2 cellular contexts compared by ENCODE assay signal in genomic region chr1:26782521-26783212, GRCh38.
TF ChIP-seq lines count a peak whose summit lies in the region.

No MANE protein-coding gene starts in this region.

TF ChIP-seq in IMR-90, 13 proteins besides CTCF, POLR2A, EP300 and RAD21:
- TF ChIP-seq MAZ (IDR thresholded peaks at IDR 0.05; ENCODE audit: borderline replicate concordance, low read depth, low read length) (no peak), RFX5 (IDR thresholded peaks at IDR 0.05; ENCODE audit: low read depth, low read length) (no peak), MAFK (IDR thresholded peaks at IDR 0.05; ENCODE audit: low read depth, low read length) (no peak), SMC3 (IDR thresholded peaks at IDR 0.05; ENCODE audit: low read depth, low read length) (no peak), FOS (IDR thresholded peaks at IDR 0.05; ENCODE audit: low read depth, low read length) (no peak), BHLHE40 (IDR thresholded peaks at IDR 0.05; ENCODE audit: low read depth, low read length) (no peak), RCOR1 (IDR thresholded peaks at IDR 0.05; ENCODE audit: insufficient replicate concordance, low read length) (no peak), ELK1 (IDR thresholded peaks at IDR 0.05; ENCODE audit: borderline replicate concordance, low read depth, low read length) (no peak), MXI1 (IDR thresholded peaks at IDR 0.05; ENCODE audit: borderline replicate concordance, low read depth, low read length) (no peak), NFE2L2 (IDR thresholded peaks at IDR 0.05; ENCODE audit: low read depth, low read length) (no peak), CHD1 (IDR thresholded peaks at IDR 0.05; ENCODE audit: low read depth, low read length) (no peak), USF2 (IDR thresholded peaks at IDR 0.05; ENCODE audit: low read depth, low read length) (no peak), CEBPB (IDR thresholded peaks at IDR 0.05; ENCODE audit: low read depth, low read length) (no peak)

TF ChIP-seq in WTC11, 78 proteins besides CTCF, POLR2A, EP300 and RAD21:
- no peak for TF ChIP-seq STAT6 (CRISPR knock-in tag; conservative IDR thresholded peaks at IDR 0.05; ENCODE audit: low read depth)
- TF ChIP-seq HMGXB4 (CRISPR knock-in tag; IDR thresholded peaks at IDR 0.05): no peak
- no peak for TF ChIP-seq ZNF138 (CRISPR knock-in tag; conservative IDR thresholded peaks at IDR 0.05)
- no peak for TF ChIP-seq ATF3 (CRISPR knock-in tag; conservative IDR thresholded peaks at IDR 0.05)
- TF ChIP-seq ZNF512 (CRISPR knock-in tag; IDR thresholded peaks at IDR 0.05; ENCODE audit: borderline replicate concordance): no peak
- TF ChIP-seq HMGA2 (CRISPR knock-in tag; IDR thresholded peaks at IDR 0.05): no peak
- no peak for TF ChIP-seq IRF1 (CRISPR knock-in tag; IDR thresholded peaks at IDR 0.05)
- no peak for TF ChIP-seq NR3C1 (CRISPR knock-in tag; conservative IDR thresholded peaks at IDR 0.05; ENCODE audit: low read depth)
- no peak for TF ChIP-seq AFF4 (CRISPR knock-in tag; IDR thresholded peaks at IDR 0.05; ENCODE audit: borderline replicate concordance)
- TF ChIP-seq MAX (CRISPR knock-in tag; IDR thresholded peaks at IDR 0.05): no peak
- TF ChIP-seq EMX1 (CRISPR knock-in tag; IDR thresholded peaks at IDR 0.05): no peak
- no peak for TF ChIP-seq PREB (CRISPR knock-in tag; IDR thresholded peaks at IDR 0.05; ENCODE audit: borderline replicate concordance)
- no peak for TF ChIP-seq ZBTB43 (CRISPR knock-in tag; IDR thresholded peaks at IDR 0.05)
- no peak for TF ChIP-seq FOXP4 (CRISPR knock-in tag; IDR thresholded peaks at IDR 0.05)
- no peak for TF ChIP-seq ZSCAN18 (CRISPR knock-in tag; IDR thresholded peaks at IDR 0.05)
- no peak for TF ChIP-seq ZNF671 (CRISPR knock-in tag; IDR thresholded peaks at IDR 0.05)
TF ChIP-seq in WTC11: peak in this region for 0.
